Comparison of ENCODE assay signal across 28 cellular contexts in the genomic region with DNA sequence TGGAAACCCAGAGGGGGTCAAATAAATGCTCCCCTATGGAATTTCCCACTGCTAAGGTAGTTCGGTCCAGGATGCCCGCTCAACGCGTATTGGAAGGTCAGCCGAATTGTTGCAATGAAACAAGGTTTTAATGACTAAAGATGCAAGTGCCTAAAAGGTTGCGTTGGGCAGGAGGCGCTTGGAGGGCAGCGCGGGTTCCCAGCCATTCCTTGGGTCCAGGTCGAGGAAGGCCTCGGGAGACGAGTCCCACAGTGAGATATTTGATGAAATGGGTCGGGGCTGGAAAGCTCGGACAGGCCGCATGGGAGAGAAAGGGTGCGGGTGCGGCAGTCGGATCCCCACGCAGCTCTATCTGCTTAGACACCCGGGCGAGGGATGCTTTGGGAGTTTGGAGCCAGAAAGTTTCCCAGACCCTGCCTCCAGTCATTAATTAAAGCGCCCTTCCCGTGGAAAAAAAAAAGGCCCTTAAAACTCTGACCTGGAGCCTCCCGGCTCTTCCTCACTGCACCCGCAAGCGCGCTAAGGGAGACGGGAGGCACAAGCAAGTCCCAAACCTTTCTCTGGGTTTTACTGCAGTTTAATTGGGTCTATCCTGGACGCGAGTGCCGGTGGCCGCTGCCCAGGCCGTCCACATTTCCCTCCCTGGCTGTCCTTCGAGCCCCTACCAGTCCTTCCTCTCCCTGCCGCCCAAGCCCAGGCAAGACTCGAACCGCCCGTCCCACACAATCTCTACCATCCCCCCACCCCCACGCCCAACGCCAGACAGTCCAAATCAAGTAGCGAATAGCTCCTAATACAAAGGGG. TPM values are rescaled to one million over a fixed set of nuclear protein-coding genes. Genes with fewer than 3 reads are reported as not detected.
DNase-seq lines count a peak whose midpoint lies in the region; ATAC-seq, FAIRE-seq and TF ChIP-seq lines count a peak whose summit lies in the region.
"Had no signal": no experiment of that assay in that cellular context is flagged by ENCODE, and none has a peak within 500 bp of the region (broad histone marks: within the 10 kb centered on the region; RNA-seq: fewer than 3 reads in every experiment).

No MANE protein-coding gene starts in this region.

- no peak overlapping the region for H2AK5ac ChIP-seq in H1 (ENCODE audit: low read depth, low read length)

- no peak overlapping the region for H3K9ac ChIP-seq in H1 (replicated peaks in 1 of 4; ENCODE audit: extremely low read depth in 1 of 4, low read depth in 3 of 4, low read length in 3 of 4)

- H2BK12ac ChIP-seq in H1 (ENCODE audit: low read depth, low read length), result no peak overlapping the region

- H3K27ac ChIP-seq in H1 (ENCODE audit: low read depth, low read length), result no peak overlapping the region
- H3K27ac ChIP-seq in mesodermal cell (ENCODE audit: low read depth, low read length, severe bottlenecking), result no peak overlapping the region
- H3K27ac ChIP-seq in esophagus squamous epithelium, result no peak overlapping the region
- H3K27ac ChIP-seq: cardiac muscle cell, PC-9, psoas muscle, stomach, tibial artery, WERI-Rb-1 had no signal

- H3K9me3 ChIP-seq in H1 (ENCODE audit: insufficient read depth in 2 of 2, low read depth in 1 of 2, low read length in 1 of 2), result no peaks in the 10 kb centered on the region
- H3K9me3 ChIP-seq in mesodermal cell (ENCODE audit: control insufficient read depth, low read length), result no peaks in the 10 kb centered on the region
- no peaks in the 10 kb centered on the region for H3K9me3 ChIP-seq in esophagus squamous epithelium
- H3K9me3 ChIP-seq: psoas muscle, tibial artery had no signal

- peaks cover 12 to 34% (median 26%) of the 10 kb centered on the region in 4 experiments for H3K4me1 ChIP-seq in H1 (replicated peaks in 1 of 4; ENCODE audit: control insufficient read depth in 3 of 4, insufficient read depth in 4 of 4, low read length in 3 of 4)
- peaks cover 10% of the 10 kb centered on the region for H3K4me1 ChIP-seq in mesodermal cell (ENCODE audit: control insufficient read depth, insufficient read depth, low read length, poor library complexity, severe bottlenecking)
- H3K4me1 ChIP-seq in esophagus squamous epithelium, result peaks cover 0 to 6% (median 0%) of the 10 kb centered on the region in 3 donors
- H3K4me1 ChIP-seq: psoas muscle had no signal

- WGBS in H1 (ENCODE audit: extremely low coverage in 1 of 2, insufficient coverage in 1 of 2, insufficient read length in 1 of 2, insufficient replicate concordance in 2 of 2, low coverage in 1 of 2, low lambda C conversion rate in 2 of 2, missing lambda C conversion rate in 1 of 2), 2 experiments, result 2% methylated on average over 35 of the region's 41 CpGs; no CpG with 5 or more reads in 1 of the 2 experiments
- WGBS in mesodermal cell (ENCODE audit: insufficient coverage in 2 of 2), 2 experiments, result 3 to 6% methylated on average over 22 to 29 of the region's 41 CpGs
- WGBS in esophagus squamous epithelium, 2 donors, result 52 to 69% methylated on average over 20 to 32 of the region's 41 CpGs

- no peak for DNase-seq in activated naive CD4-positive, alpha-beta T cell treated with anti-CD3 and anti-CD28 coated beads, Interleukin-2, amount 10 ng/mL, durations not matched to agents 7 days and 5 days
- no peak for DNase-seq in activated naive CD4-positive, alpha-beta T cell treated with Interleukin-2 at 50 U/mL for 16 hours
- peak in 1 of 2 experiments; percentile 62 for DNase-seq in H1 (ENCODE audit: low read depth in 1 of 2, low spot score in 2 of 2)
- no peak for DNase-seq in stimulated activated naive B cell treated with anti-CD40 and anti-IgM and Interleukin-4, amounts not matched to agents 10 μg/mL and 1 μg/mL and 100 μg/mL, for 72 hours
- DNase-seq in GM12891 (ENCODE audit: insufficient read length, low spot score), result no peak
- no peak for DNase-seq in esophagus squamous epithelium (lab: John Stamatoyannopoulos, UW)
- DNase-seq: 8988T; activated CD4-positive, alpha-beta T cell treated with anti-CD3 and anti-CD28 coated beads, Interleukin-2, amount 10 ng/mL, durations not matched to agents 7 days and 5 days; activated naive CD4-positive, alpha-beta T cell treated with anti-CD3 and anti-CD28 coated beads, Interleukin-2, amount 50 U/mL, for 16 hours; activated T-cell treated with anti-CD3 and anti-CD28 coated beads, Interleukin-2, amount 50 U/mL, for 72 hours; anterior cingulate cortex; dermis blood vessel endothelial cell; Karpas-422; NCI-H510A treated with DMSO at 0.1 percent for 48 hours; nucleus accumbens; PC-9; psoas muscle; stimulated activated CD8-positive, alpha-beta memory T cell treated with anti-CD3 and anti-CD28 coated beads, Interleukin-4, amount 100 ng/mL, for 48 hours; stomach; T1000; tibial artery; WERI-Rb-1 had no signal

- no peak for TF ChIP-seq EP300 in H1 (IDR thresholded peaks at IDR 0.05; ENCODE audit: borderline replicate concordance in 1 of 2, low read depth in 2 of 2, low read length in 2 of 2)

- no peak for TF ChIP-seq RAD21 in H1 (IDR thresholded peaks at IDR 0.05 in 1 of 2, conservative IDR thresholded peaks at IDR 0.05 in 1 of 2; ENCODE audit: low read depth in 2 of 2, low read length in 2 of 2)

- no peak overlapping the region for H3K4me3 Mint-ChIP-seq in activated naive CD4-positive, alpha-beta T cell treated with anti-CD3 and anti-CD28 coated beads, Interleukin-2, amount 10 ng/mL, durations not matched to agents 7 days and 5 days
- peak overlapping the region in 1 of 2 donors; percentile 21 for H3K4me3 Mint-ChIP-seq in stimulated activated naive B cell treated with anti-CD40 and anti-IgM and Interleukin-4, amounts not matched to agents 10 μg/mL and 1 μg/mL and 100 μg/mL, for 72 hours

- H2AFZ ChIP-seq in H1 (ENCODE audit: low read length), result no peak overlapping the region
- H2AFZ ChIP-seq: PC-9 had no signal

- H3K23ac ChIP-seq in H1 (ENCODE audit: insufficient read length), result no peak overlapping the region

- FAIRE-seq in H1 (lab: Jason Lieb, UNC) (no peak), GM12891 (lab: Jason Lieb, UNC) (no peak)
- FAIRE-seq: HTR-8/SVneo had no signal

- no peak overlapping the region for H2BK5ac ChIP-seq in H1 (ENCODE audit: low read depth, low read length)

- H2BK15ac ChIP-seq in H1 (ENCODE audit: low read length), result 0 out of 2 replicates have a peak overlapping the region, but pooled peaks have one; percentile 13

- POLR2A ChIA-PET in H1 (lab: Charles Lee; ENCODE audit: partially characterized antibody), result interaction anchor here (0.9 to 2.0 kb wide), 9 partner anchors 14 to 35 kb away, joined by 3 to 8 read pairs (median 4); a partner anchor contains a TSS

- intact Hi-C loops in esophagus squamous epithelium (cut with DNase I), result no loop called here

- no peak for ATAC-seq in stimulated activated naive B cell treated with anti-CD40 and anti-IgM and Interleukin-4, amounts not matched to agents 10 μg/mL and 1 μg/mL and 100 μg/mL, for 72 hours (replicated peaks)
- ATAC-seq in SK-N-SH treated with all-trans-retinoic acid at 6 μM for 48 hours, result no peak
- ATAC-seq: activated T-cell treated with anti-CD3 and anti-CD28 coated beads, Interleukin-2, amount 50 U/mL, for 72 hours; psoas muscle; Right ventricle myocardium inferior had no signal

- peaks cover 93% of the 10 kb centered on the region for H3K27me3 Mint-ChIP-seq in activated naive CD4-positive, alpha-beta T cell treated with anti-CD3 and anti-CD28 coated beads, Interleukin-2, amount 10 ng/mL, durations not matched to agents 7 days and 5 days
- peaks cover 81 to 99% of the 10 kb centered on the region in 2 donors for H3K27me3 Mint-ChIP-seq in stimulated activated naive B cell treated with anti-CD40 and anti-IgM and Interleukin-4, amounts not matched to agents 10 μg/mL and 1 μg/mL and 100 μg/mL, for 72 hours

- no peak overlapping the region for H3K14ac ChIP-seq in H1 (ENCODE audit: insufficient read length)

- peaks cover 79 to 100% (median 95%) of the 10 kb centered on the region in 4 experiments for H3K27me3 ChIP-seq in H1 (replicated peaks in 1 of 4; ENCODE audit: control insufficient read depth in 3 of 4, extremely low read depth in 1 of 4, insufficient read depth in 3 of 4, low read length in 3 of 4)
- H3K27me3 ChIP-seq in esophagus squamous epithelium, result peaks cover 0 to 100% (median 5%) of the 10 kb centered on the region in 4 donors

- H4K20me1 ChIP-seq in H1 (replicated peaks in 1 of 2; ENCODE audit: control insufficient read depth in 1 of 2, insufficient read depth in 2 of 2, low read length in 2 of 2), result peaks cover 6 to 19% of the 10 kb centered on the region in 2 experiments

- no peaks in the 10 kb centered on the region for H3K4me1 Mint-ChIP-seq in activated naive CD4-positive, alpha-beta T cell treated with anti-CD3 and anti-CD28 coated beads, Interleukin-2, amount 10 ng/mL, durations not matched to agents 7 days and 5 days
- H3K4me1 Mint-ChIP-seq in stimulated activated naive B cell treated with anti-CD40 and anti-IgM and Interleukin-4, amounts not matched to agents 10 μg/mL and 1 μg/mL and 100 μg/mL, for 72 hours, result peaks cover 3 to 6% of the 10 kb centered on the region in 2 donors
- H3K4me1 Mint-ChIP-seq: activated CD4-positive, alpha-beta T cell treated with anti-CD3 and anti-CD28 coated beads, Interleukin-2, amount 10 ng/mL, durations not matched to agents 7 days and 5 days had no signal

- H4K8ac ChIP-seq in H1 (ENCODE audit: extremely low read depth, insufficient read depth, low read length), result no peak overlapping the region

- H4K5ac ChIP-seq in H1 (ENCODE audit: insufficient read length, low read depth, low read length), result no peak overlapping the region

- no peaks in the 10 kb centered on the region for H3K79me1 ChIP-seq in H1 (ENCODE audit: low read depth, low read length)

- no peaks in the 10 kb centered on the region; the same call in 1 of the 2 replicates for H3K23me2 ChIP-seq in H1 (ENCODE audit: low read depth, low read length)

- H3K79me2 ChIP-seq in H1 (ENCODE audit: control insufficient read depth in 1 of 2, insufficient read depth in 2 of 2, low read length in 2 of 2), result no peaks in the 10 kb centered on the region

- CTCF ChIA-PET in activated naive CD4-positive, alpha-beta T cell treated with anti-CD3 and anti-CD28 coated beads, Interleukin-2, amount 10 ng/mL, durations not matched to agents 7 days and 5 days (lab: Charles Lee), result no interaction called here
- CTCF ChIA-PET in H1 (lab: Charles Lee; ENCODE audit: partially characterized antibody), result interaction anchor here (0.9 to 17.2 kb wide), 3 partner anchors 9 to 53 kb away, joined by 3 to 365 read pairs (median 4); a partner anchor contains a TSS

- H3K4ac ChIP-seq in H1 (replicated peaks; ENCODE audit: insufficient read length, low read depth, low read length), result no peak overlapping the region

- H3K4me3 ChIP-seq in H1 (ENCODE audit: extremely low read depth in 1 of 4, insufficient read depth in 2 of 4, low read depth in 3 of 4, low read length in 4 of 4) (peak overlapping the region; percentile 7 to 54 (median 22); a peak in 5 of 8 replicates), mesodermal cell (ENCODE audit: extremely low read depth, insufficient read depth, low read length, poor library complexity, severe bottlenecking) (peak overlapping the region; percentile 12), esophagus squamous epithelium (no peak overlapping the region)
- H3K4me3 ChIP-seq: PC-9, psoas muscle, stomach, tibial artery had no signal

- TF ChIP-seq POLR2A in H1 (IDR thresholded peaks at IDR 0.05; ENCODE audit: control extremely low read depth in 1 of 2, low read depth in 2 of 2, low read length in 2 of 2) (no peak), GM12891 (IDR thresholded peaks at IDR 0.05; ENCODE audit: low read depth, low read length) (no peak), esophagus squamous epithelium (IDR thresholded peaks at IDR 0.05) (no peak)

- no peak overlapping the region for H3K56ac ChIP-seq in H1 (replicated peaks; ENCODE audit: insufficient read length, low read depth, low read length)

- no peak overlapping the region for H4K91ac ChIP-seq in H1 (replicated peaks; ENCODE audit: insufficient read length, low read length)

- H3K36me3 ChIP-seq in H1 (ENCODE audit: control insufficient read depth in 2 of 4, insufficient read depth in 4 of 4, low read length in 3 of 4) (peaks cover 0 to 8% (median 0%) of the 10 kb centered on the region in 4 experiments; a peak in 1 of 8 replicates), mesodermal cell (ENCODE audit: control insufficient read depth, insufficient read depth, low read length) (no peaks in the 10 kb centered on the region), esophagus squamous epithelium (peaks cover 0 to 4% (median 0%) of the 10 kb centered on the region in 3 donors)
- H3K36me3 ChIP-seq: cardiac muscle cell, stomach, tibial artery, WERI-Rb-1 had no signal

- H3K4me2 ChIP-seq in H1 (ENCODE audit: insufficient read depth in 1 of 2, low read depth in 2 of 2, low read length in 2 of 2), result peak overlapping the region; percentile 66 to 77
- H3K4me2 ChIP-seq: PC-9 had no signal

- no peak overlapping the region for H2BK120ac ChIP-seq in H1 (replicated peaks; ENCODE audit: low read depth, low read length)

- peaks cover 13% of the 10 kb centered on the region for H3K36me3 Mint-ChIP-seq in activated naive CD4-positive, alpha-beta T cell treated with anti-CD3 and anti-CD28 coated beads, Interleukin-2, amount 10 ng/mL, durations not matched to agents 7 days and 5 days
- H3K36me3 Mint-ChIP-seq in stimulated activated naive B cell treated with anti-CD40 and anti-IgM and Interleukin-4, amounts not matched to agents 10 μg/mL and 1 μg/mL and 100 μg/mL, for 72 hours, result peaks cover 9 to 10% of the 10 kb centered on the region in 2 donors

- peak overlapping the region; percentile 79; the same call in 1 of the 2 replicates for H3K18ac ChIP-seq in H1 (ENCODE audit: extremely low read depth, low read length)

- peaks cover 9% of the 10 kb centered on the region for H3K9me3 Mint-ChIP-seq in activated naive CD4-positive, alpha-beta T cell treated with anti-CD3 and anti-CD28 coated beads, Interleukin-2, amount 10 ng/mL, durations not matched to agents 7 days and 5 days
- H3K9me3 Mint-ChIP-seq in stimulated activated naive B cell treated with anti-CD40 and anti-IgM and Interleukin-4, amounts not matched to agents 10 μg/mL and 1 μg/mL and 100 μg/mL, for 72 hours, result peaks cover 8 to 11% of the 10 kb centered on the region in 2 donors

- no peak overlapping the region for H2BK20ac ChIP-seq in H1 (ENCODE audit: low read length)

- TF ChIP-seq CTCF in H1 (IDR thresholded peaks at IDR 0.05; ENCODE audit: control extremely low read depth in 1 of 3, insufficient read depth in 1 of 3, low read depth in 1 of 3, low read length in 3 of 3), result no peak
- TF ChIP-seq CTCF in esophagus squamous epithelium (IDR thresholded peaks at IDR 0.05), result no peak

- peak overlapping the region; percentile 77 for H3K27ac Mint-ChIP-seq in activated naive CD4-positive, alpha-beta T cell treated with anti-CD3 and anti-CD28 coated beads, Interleukin-2, amount 10 ng/mL, durations not matched to agents 7 days and 5 days
- peak overlapping the region; percentile 59 for H3K27ac Mint-ChIP-seq in stimulated activated naive B cell treated with anti-CD40 and anti-IgM and Interleukin-4, amounts not matched to agents 10 μg/mL and 1 μg/mL and 100 μg/mL, for 72 hours

RNA-seq across cellular contexts. Expression of a gene that starts 24.2 kb away (rescaled TPM):
- 0.10 TPM in 1 of 2 replicates, not detected in the other for total RNA-seq in H1 (2021; fragmentation: NEBNext Ultra II Directional; extraction: Animal tissue kit (Norgen Biotek cat#: 25700))
- 0.23 and 0.24 TPM in 2 replicates for polyA plus RNA-seq in H1 (2011; rRNA removed)
- polyA plus RNA-seq in H1 (2011; cell fraction: cytosol; rRNA removed), result 0.12 TPM
- 0.24 TPM for polyA plus RNA-seq in H1 (2011; cell fraction: nucleus; rRNA removed)
- 0.25 to 0.49 TPM (median 0.33 TPM) in 4 replicates for polyA plus RNA-seq in H1 (2012, experiment 1 of 2)
- polyA plus RNA-seq in H1 (2012, experiment 2 of 2), result 0.30 TPM
- 0.08 TPM for polyA plus RNA-seq in H1 (2013, experiment 1 of 2)
- 0.07 TPM for polyA plus RNA-seq in H1 (2013, experiment 2 of 2)
- 0.41 TPM in 1 of 2 replicates, not detected in the other for polyA minus RNA-seq in H1 (2011; rRNA and poly(A)+ RNA removed)
- 2.3 TPM for polyA minus RNA-seq in H1 (2011; cell fraction: cytosol; rRNA and poly(A)+ RNA removed)
- polyA minus RNA-seq in H1 (2011; cell fraction: nucleus; rRNA and poly(A)+ RNA removed), result 1.1 TPM
- 22.4 TPM for polyA plus RNA-seq in mesodermal cell (2013, experiment 1 of 2)
- 17.4 TPM for polyA plus RNA-seq in mesodermal cell (2013, experiment 2 of 2)
- polyA plus RNA-seq in GM12891 (2012; ENCODE audit: low read depth, missing spikeins), result 0.30 TPM
- 10 to 100 TPM; 11.6 to 39.1 (median 29.9) TPM for total RNA-seq in esophagus squamous epithelium
- total RNA-seq: activated CD4-positive, alpha-beta T cell treated with anti-CD3 and anti-CD28 coated beads, Interleukin-2, amount 10 ng/mL, durations not matched to agents 7 days and 5 days; cardiac muscle cell; lung microvascular endothelial cell had no signal

Comparison
In these comparisons a context has a peak if more than half of its experiments do, and no peak if none do; other contexts are left out.
1. H3K4me3 ChIP-seq: peak in H1 (4 of 4) and mesodermal cell (single experiment); none in esophagus squamous epithelium (0 of 4).
2. RNA of a gene that starts 24.2 kb away (total RNA-seq): 11.6 to 39.1 TPM in esophagus squamous epithelium; 0.10 TPM in H1; every median in the first group is over 10 times any median in the second.